ENCODE assay signal across 11 cellular contexts in the genomic region with DNA sequence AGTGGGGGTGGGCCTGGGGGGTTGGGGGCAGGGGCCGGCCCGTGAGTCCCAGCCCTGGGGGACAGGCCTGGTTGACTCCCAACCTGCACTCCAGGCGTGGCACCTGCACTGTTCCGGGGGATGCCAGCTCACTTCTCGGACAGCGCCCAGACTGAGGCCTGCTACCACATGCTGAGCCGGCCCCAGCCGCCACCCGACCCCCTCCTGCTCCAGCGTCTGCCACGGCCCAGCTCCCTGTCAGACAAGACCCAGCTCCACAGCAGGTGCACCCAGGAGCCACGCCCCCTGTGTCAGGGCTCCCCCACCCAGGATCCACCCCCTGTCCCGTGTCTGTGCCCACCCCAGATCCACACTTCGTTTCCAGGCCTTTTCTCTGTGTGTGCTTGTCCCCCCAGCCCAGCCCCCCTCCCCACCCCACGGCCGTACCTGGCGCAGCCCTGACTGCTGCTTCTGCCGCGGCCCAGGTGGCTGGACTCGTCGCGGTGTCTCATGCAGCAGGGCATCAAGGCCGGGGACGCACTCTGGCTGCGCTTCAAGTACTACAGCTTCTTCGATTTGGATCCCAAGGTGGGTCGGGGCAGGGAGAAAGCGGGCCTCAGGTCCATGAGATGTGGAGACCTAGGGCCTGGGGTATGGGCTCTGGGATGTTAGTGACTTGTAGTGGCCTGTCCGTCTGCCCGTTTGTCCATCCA.
"Had no signal": no experiment of that assay in that cellular context is flagged by ENCODE, and none has a peak within 500 bp of the region (broad histone marks: within the 10 kb centered on the region; RNA-seq: fewer than 3 reads in every experiment).

No MANE protein-coding gene starts in this region.

- ATAC-seq: heart left ventricle, right lobe of liver had no signal

- FAIRE-seq: astrocyte, bronchial epithelial cell, frontal cortex had no signal

- H3K36me3 ChIP-seq: ovary, thoracic aorta had no signal

- H3K27ac ChIP-seq: heart left ventricle, ovary, right lobe of liver, thoracic aorta had no signal

- H3K9me3 ChIP-seq: heart left ventricle, ovary, right lobe of liver, thoracic aorta had no signal

- H3K4me3 ChIP-seq: heart left ventricle, ovary, right lobe of liver, thoracic aorta had no signal

- H3K4me3 Mint-ChIP-seq: nephron progenitor cell had no signal

- H3K9me3 Mint-ChIP-seq: nephron progenitor cell had no signal

- H3K27me3 ChIP-seq: heart left ventricle, ovary, right lobe of liver had no signal

- DNase-seq: activated CD4-positive, alpha-beta T cell treated with anti-CD3 and anti-CD28 coated beads, Interleukin-2, amount 50 U/mL, for 1 hour; activated gamma-delta T cell; mesendoderm; nephron progenitor cell; ovary had no signal
